Comparison of ENCODE assay signal across 1 cellular context in genomic region chr22:36977947-36978660, GRCh38.
TF ChIP-seq lines count a peak whose summit lies in the region.

No MANE protein-coding gene starts in this region.

TF ChIP-seq in IMR-90, 13 proteins besides CTCF, POLR2A, EP300 and RAD21 (continued from another document):
- TF ChIP-seq MAZ (IDR thresholded peaks at IDR 0.05; ENCODE audit: borderline replicate concordance, low read depth, low read length) (peak; percentile 68; the same call in 1 of the 2 replicates), CHD1 (IDR thresholded peaks at IDR 0.05; ENCODE audit: low read depth, low read length) (no peak), MXI1 (IDR thresholded peaks at IDR 0.05; ENCODE audit: borderline replicate concordance, low read depth, low read length) (no peak), CEBPB (IDR thresholded peaks at IDR 0.05; ENCODE audit: low read depth, low read length) (peak; percentile 78), RCOR1 (IDR thresholded peaks at IDR 0.05; ENCODE audit: insufficient replicate concordance, low read length) (no peak), SMC3 (IDR thresholded peaks at IDR 0.05; ENCODE audit: low read depth, low read length) (peak; percentile 71), NFE2L2 (IDR thresholded peaks at IDR 0.05; ENCODE audit: low read depth, low read length) (no peak), USF2 (IDR thresholded peaks at IDR 0.05; ENCODE audit: low read depth, low read length) (no peak)
